Comparison of ENCODE assay signal across 8 cellular contexts in genomic region chr15:71802770-71803169, GRCh38. TPM values are rescaled to one million over a fixed set of nuclear protein-coding genes. Genes with fewer than 3 reads are reported as not detected.
A peak's percentile ranks its signal among the peaks of the same experiment; 100 is the strongest.
DNase-seq lines count a peak whose midpoint lies in the region; ATAC-seq and TF ChIP-seq lines count a peak whose summit lies in the region.

No MANE protein-coding gene starts in this region.

- TF ChIP-seq RAD21 in HCT116 (IDR thresholded peaks at IDR 0.05; ENCODE audit: low read depth) (peak; percentile 44), liver (IDR thresholded peaks at IDR 0.05) (peak; percentile 37 to 54)

- no peaks in the 10 kb centered on the region for H4K20me1 ChIP-seq in HCT116 (ENCODE audit: insufficient read depth)

- H3K4me1 ChIP-seq in HCT116 (ENCODE audit: control insufficient read depth in 1 of 2, insufficient read depth in 2 of 2, low read length in 2 of 2): peaks cover 4 to 6% of the 10 kb centered on the region in 2 experiments; a peak in 3 of 4 replicates
- no peaks in the 10 kb centered on the region for H3K4me1 ChIP-seq in liver (ENCODE audit: control insufficient read depth in 4 of 4, insufficient read depth in 4 of 4, low read length in 3 of 4)

- ATAC-seq in HCT116: peak; percentile 43; the same call in 1 of the 2 replicates
- peak; percentile 60 for ATAC-seq in activated T-helper 17 cell treated with anti-CD3 and anti-CD28 coated beads, Interleukin-2, amount 50 U/mL, for 72 hours (replicated peaks)
- ATAC-seq in GM21515 (IDR thresholded peaks at IDR 0.05; ENCODE audit: unreplicated experiment): no peak

- no peak for TF ChIP-seq POLR2A in HCT116 (IDR thresholded peaks at IDR 0.05; ENCODE audit: borderline replicate concordance, extremely low read depth, insufficient read depth, insufficient read length)

- no peaks in the 10 kb centered on the region for H3K4me1 Mint-ChIP-seq in activated T-helper 17 cell treated with anti-CD3 and anti-CD28 coated beads, Interleukin-2, amount 50 U/mL, for 72 hours

- peaks cover 24% of the 10 kb centered on the region for H3K27me3 Mint-ChIP-seq in activated T-helper 17 cell treated with anti-CD3 and anti-CD28 coated beads, Interleukin-2, amount 50 U/mL, for 72 hours

- H3K27ac ChIP-seq in HCT116 (ENCODE audit: low read depth, low read length) (no peak overlapping the region), liver (ENCODE audit: low read depth in 1 of 2, low read length in 2 of 2) (no peak overlapping the region)

- H3K4me2 ChIP-seq in HCT116 (ENCODE audit: low read length): no peak overlapping the region

- H3K9me2 ChIP-seq in HCT116 (ENCODE audit: insufficient read depth): no peaks in the 10 kb centered on the region

- H3K4me3 Mint-ChIP-seq in activated T-helper 17 cell treated with anti-CD3 and anti-CD28 coated beads, Interleukin-2, amount 50 U/mL, for 72 hours: no peak overlapping the region

- intact Hi-C loops in HCT116 (cut with micrococcal nuclease): loop anchor here (1.0 to 10.0 kb wide), 4 partner anchors 354 to 978 kb away; partner anchors contain the start of gene THSD4

- no peaks in the 10 kb centered on the region for H3K9me3 Mint-ChIP-seq in activated T-helper 17 cell treated with anti-CD3 and anti-CD28 coated beads, Interleukin-2, amount 50 U/mL, for 72 hours

- H3K9ac ChIP-seq in HCT116 (ENCODE audit: low read length) (no peak overlapping the region), liver (ENCODE audit: low read depth in 1 of 2, low read length in 2 of 2) (no peak overlapping the region)

- H2AFZ ChIP-seq in HCT116 (ENCODE audit: low read depth, low read length, poor library complexity, severe bottlenecking): no peak overlapping the region

- RAD21 ChIA-PET in HCT116 (lab: Charles Lee; ENCODE audit: low non-redundant PET in 1 of 2, low total read pairs in 2 of 2, uncharacterized antibody in 2 of 2, unreplicated experiment in 2 of 2): no interaction called here

- H3K36me3 Mint-ChIP-seq in activated T-helper 17 cell treated with anti-CD3 and anti-CD28 coated beads, Interleukin-2, amount 50 U/mL, for 72 hours (ENCODE audit: low read depth): no peaks in the 10 kb centered on the region

- H3K4me3 ChIP-seq in HCT116 (replicated peaks in 1 of 2; ENCODE audit: low read depth in 1 of 2, low read length in 2 of 2) (no peak overlapping the region), liver (ENCODE audit: low read depth in 1 of 3, low read length in 3 of 3) (no peak overlapping the region)

- H3K36me3 ChIP-seq in HCT116 (ENCODE audit: control insufficient read depth in 1 of 2, insufficient read depth in 2 of 2, low read length in 2 of 2) (no peaks in the 10 kb centered on the region), liver (ENCODE audit: control insufficient read depth in 4 of 4, insufficient read depth in 3 of 4, low read depth in 1 of 4, low read length in 3 of 4) (no peaks in the 10 kb centered on the region)

- CTCF ChIA-PET in HCT116 (lab: Charles Lee): interaction anchor here (0.6 to 7.2 kb wide), 7 partner anchors 12 to 355 kb away, joined by 3 to 40 read pairs (median 5); no protein-coding TSS in a partner anchor

- WGBS in liver: 58% methylated on average over 21 of the region's 21 CpGs

- no peaks in the 10 kb centered on the region for H3K9me3 ChIP-seq in HCT116 (ENCODE audit: control insufficient read depth in 1 of 2, insufficient read depth in 1 of 2, low read depth in 1 of 2, low read length in 2 of 2)
- no peaks in the 10 kb centered on the region for H3K9me3 ChIP-seq in liver (ENCODE audit: control insufficient read depth in 4 of 4, low read length in 3 of 4)

- H3K27me3 ChIP-seq in HCT116 (ENCODE audit: insufficient read depth, low read length) (no peaks in the 10 kb centered on the region), liver (ENCODE audit: control insufficient read depth in 4 of 4, insufficient read depth in 4 of 4, low read length in 3 of 4) (no peaks in the 10 kb centered on the region)

- TF ChIP-seq CTCF in AG09319 (IDR thresholded peaks at IDR 0.05; ENCODE audit: low read depth, low read length): peak; percentile 28
- TF ChIP-seq CTCF in HCT116 (IDR thresholded peaks at IDR 0.05 in 2 of 3, conservative IDR thresholded peaks at IDR 0.05 in 1 of 3; ENCODE audit: borderline replicate concordance in 1 of 3, insufficient read depth in 1 of 3, low read depth in 2 of 3, low read length in 2 of 3): peak; percentile 15 to 65 (median 64); a peak in 4 of 6 replicates
- peak; percentile 27 for TF ChIP-seq CTCF in liver (IDR thresholded peaks at IDR 0.05; ENCODE audit: low read depth, low read length, missing input control)

- POLR2A ChIA-PET in HCT116 (lab: Charles Lee): no interaction called here

- no peaks in the 10 kb centered on the region for H3K79me2 ChIP-seq in HCT116 (ENCODE audit: insufficient read depth, low read length)

- BruUV-seq in HCT116 (replicated peaks; lab: Mats Ljungman, UMichigan): no TSS peak

- DNase-seq in AG09319 (ENCODE audit: extremely low read depth, low read depth) (no peak), HCT116 (ENCODE audit: low read depth, low spot score) (no peak), kidney glomerular epithelial cell (lab: John Stamatoyannopoulos, UW) (no peak), superior temporal gyrus (ENCODE audit: extremely low spot score) (no peak), NCI-H1436 treated with DMSO at 0.1 percent for 48 hours (lab: John Stamatoyannopoulos, UW) (no peak)

- H3K27ac Mint-ChIP-seq in activated T-helper 17 cell treated with anti-CD3 and anti-CD28 coated beads, Interleukin-2, amount 50 U/mL, for 72 hours: no peak overlapping the region

TF ChIP-seq in HCT116, 20 proteins besides CTCF, POLR2A, EP300 and RAD21:
- TF ChIP-seq CBX3 (IDR thresholded peaks at IDR 0.05; ENCODE audit: low read depth) (no peak), TCF7L2 (IDR thresholded peaks at IDR 0.05; ENCODE audit: borderline replicate concordance, extremely low read depth, insufficient read depth, insufficient read length) (no peak), CEBPB (IDR thresholded peaks at IDR 0.05; ENCODE audit: low read depth) (no peak), JUND (IDR thresholded peaks at IDR 0.05) (no peak), REST (IDR thresholded peaks at IDR 0.05; ENCODE audit: low read depth) (no peak), SIN3A (IDR thresholded peaks at IDR 0.05; ENCODE audit: low read depth) (no peak)
TF ChIP-seq in HCT116: peak in this region for 0.

TF ChIP-seq in liver, 16 proteins besides CTCF, POLR2A, EP300 and RAD21:
- no peak for TF ChIP-seq HNF4G (IDR thresholded peaks at IDR 0.05)
- no peak for TF ChIP-seq RXRA (IDR thresholded peaks at IDR 0.05)
- no peak for TF ChIP-seq ZBTB33 (IDR thresholded peaks at IDR 0.05)
- no peak for TF ChIP-seq FOXA2 (IDR thresholded peaks at IDR 0.05)
- no peak for TF ChIP-seq TAF1 (conservative IDR thresholded peaks at IDR 0.05)
- no peak for TF ChIP-seq ATF3 (IDR thresholded peaks at IDR 0.05)
- no peak for TF ChIP-seq GABPA (IDR thresholded peaks at IDR 0.05 in 1 of 2, conservative IDR thresholded peaks at IDR 0.05 in 1 of 2)
- TF ChIP-seq FOXA1 (IDR thresholded peaks at IDR 0.05): no peak
TF ChIP-seq in liver: peak in this region for 0.

RNA-seq across cellular contexts. Expression of gene NR2E3, which starts 7.6 kb away (rescaled TPM):
- total RNA-seq in HCT116 (2021; ENCODE audit: unreplicated experiment) (0.59 TPM), liver (under 1 TPM in 1 of 2 donors, not detected in 1; 0.17 TPM)
- polyA plus RNA-seq in HCT116 (2012): 0.14 and 1.00 TPM in 2 replicates
- total RNA-seq in activated T-helper 17 cell treated with anti-CD3 and anti-CD28 coated beads, Interleukin-2, amount 50 U/mL, for 72 hours: not detected
- under 1 TPM in 1 of 2 donors, not detected in 1; 0.18 TPM for polyA plus RNA-seq in liver
